In genomic region chr1:42753070-42753469, GRCh38 we compare ENCODE assay signal across 22 cellular contexts. TPM values are rescaled to one million over a fixed set of nuclear protein-coding genes. Genes with fewer than 3 reads are reported as not detected.
DNase-seq lines count a peak whose midpoint lies in the region; ATAC-seq and TF ChIP-seq lines count a peak whose summit lies in the region.
"Had no signal": no experiment of that assay in that cellular context is flagged by ENCODE, and none has a peak within 500 bp of the region (broad histone marks: within the 10 kb centered on the region; RNA-seq: fewer than 3 reads in every experiment).

No MANE protein-coding gene starts in this region.

- in situ Hi-C loops in brain microvascular endothelial cell (cut with HindIII; ENCODE audit: low pct_ligation_motif_present, low sequenced_read_pairs) = no loop called here

- H3K27ac ChIP-seq in AG04450 (ENCODE audit: low read depth, low read length) (peak overlapping the region; percentile 53), brain microvascular endothelial cell (peak overlapping the region; percentile 40)
- H3K27ac ChIP-seq: gastroesophageal sphincter, uterus had no signal

- H3K4me3 Mint-ChIP-seq in HFFc6 = no peak overlapping the region
- H3K4me3 Mint-ChIP-seq in activated CD4-positive, alpha-beta memory T cell treated with anti-CD3 and anti-CD28 coated beads for 36 hours = no peak overlapping the region
- H3K4me3 Mint-ChIP-seq: CD8-positive, alpha-beta T cell; mesothelial cell of epicardium; nephron had no signal

- POLR2A ChIA-PET in AG04450 (lab: Yijun Ruan, JAX) = interaction anchor here (1.0 kb wide), 1 partner anchor 13 kb away, joined by 4 read pairs; no protein-coding TSS in a partner anchor
- POLR2A ChIA-PET in activated CD4-positive, alpha-beta memory T cell treated with anti-CD3 and anti-CD28 coated beads for 36 hours (lab: Charles Lee) = no interaction called here

- H3K27ac Mint-ChIP-seq in HFFc6 = peak overlapping the region; percentile 78
- no peak overlapping the region for H3K27ac Mint-ChIP-seq in activated CD4-positive, alpha-beta memory T cell treated with anti-CD3 and anti-CD28 coated beads for 36 hours
- H3K27ac Mint-ChIP-seq: CD8-positive, alpha-beta T cell; mesothelial cell of epicardium; nephron had no signal

- H3K9me3 ChIP-seq in AG04450 (ENCODE audit: control insufficient read depth, insufficient read depth, low read length) = no peaks in the 10 kb centered on the region
- H3K9me3 ChIP-seq: gastroesophageal sphincter, uterus had no signal

- H3K9me3 Mint-ChIP-seq in HFFc6 = no peaks in the 10 kb centered on the region
- no peaks in the 10 kb centered on the region for H3K9me3 Mint-ChIP-seq in activated CD4-positive, alpha-beta memory T cell treated with anti-CD3 and anti-CD28 coated beads for 36 hours

- H3K36me3 Mint-ChIP-seq in HFFc6 (ENCODE audit: low read depth) = peaks cover 69% of the 10 kb centered on the region
- peaks cover 61% of the 10 kb centered on the region for H3K36me3 Mint-ChIP-seq in activated CD4-positive, alpha-beta memory T cell treated with anti-CD3 and anti-CD28 coated beads for 36 hours

- H3K4me3 ChIP-seq in AG04450 (ENCODE audit: low read depth, low read length) (no peak overlapping the region), brain microvascular endothelial cell (ENCODE audit: low read depth, low read length) (no peak overlapping the region)
- H3K4me3 ChIP-seq: gastroesophageal sphincter, uterus had no signal

- DNase-seq in AG04450 (ENCODE audit: low read depth, low spot score) = no peak
- DNase-seq in HFFc6 = peak; percentile 42
- no peak for DNase-seq in brain microvascular endothelial cell
- DNase-seq in hepatic stellate cell (ENCODE audit: low spot score) = peak; percentile 67
- no peak for DNase-seq in NCI-H1436 treated with DMSO at 0.1 percent for 48 hours (lab: John Stamatoyannopoulos, UW)
- DNase-seq in left ventricle myocardium superior = no peak
- DNase-seq in activated CD4-positive, alpha-beta memory T cell treated with anti-CD3 and anti-CD28 coated beads for 36 hours = no peak
- no peak for DNase-seq in NCI-H2081 treated with DMSO at 0.1 percent for 48 hours (lab: John Stamatoyannopoulos, UW)
- DNase-seq: ACHN; activated CD4-positive, alpha-beta T cell treated with anti-CD3 and anti-CD28 coated beads, Interleukin-2, amount 50 U/mL, for 1 hour; activated CD8-positive, alpha-beta memory T cell treated with anti-CD3 and anti-CD28 coated beads, Interleukin-2, amount 50 U/mL, for 48 hours; CD8-positive, alpha-beta T cell; DMS53; left colon; NCI-H524 treated with DMSO at 0.1 percent for 48 hours; posterior cingulate gyrus; stimulated activated CD4-positive, alpha-beta T cell treated with anti-CD3 and anti-CD28 coated beads, Interleukin-4, amount 100 ng/mL, for 24 hours; uterus had no signal

- intact Hi-C loops in left ventricle myocardium superior (cut with micrococcal nuclease) = no loop called here
- intact Hi-C loops in activated CD4-positive, alpha-beta memory T cell treated with anti-CD3 and anti-CD28 coated beads for 36 hours (cut with micrococcal nuclease) = no loop called here

- peaks cover 23% of the 10 kb centered on the region for H3K4me1 Mint-ChIP-seq in HFFc6 (ENCODE audit: low read depth)
- no peaks in the 10 kb centered on the region for H3K4me1 Mint-ChIP-seq in activated CD4-positive, alpha-beta memory T cell treated with anti-CD3 and anti-CD28 coated beads for 36 hours (ENCODE audit: low read depth)
- H3K4me1 Mint-ChIP-seq: mesothelial cell of epicardium had no signal

- no peak for TF ChIP-seq CTCF in AG04450 (IDR thresholded peaks at IDR 0.05; ENCODE audit: low read depth, low read length)
- TF ChIP-seq CTCF in HFFc6 (IDR thresholded peaks at IDR 0.05) = no peak
- TF ChIP-seq CTCF in brain microvascular endothelial cell (IDR thresholded peaks at IDR 0.05; ENCODE audit: low read depth, low read length, missing control alignments) = no peak

- CTCF ChIA-PET in AG04450 (lab: Charles Lee) = interaction anchor here (0.6 to 1.3 kb wide), 6 partner anchors 10 to 580 kb away, joined by 3 to 8 read pairs (median 4); partner anchors contain the start of gene P3H1
- CTCF ChIA-PET in activated CD4-positive, alpha-beta memory T cell treated with anti-CD3 and anti-CD28 coated beads for 36 hours (lab: Charles Lee) = interaction anchor here (0.8 kb wide), 1 partner anchor 160 kb away, joined by 3 read pairs; no protein-coding TSS in a partner anchor

- H3K27me3 ChIP-seq in AG04450 (ENCODE audit: control insufficient read depth, insufficient read depth, low read length) (no peaks in the 10 kb centered on the region), brain microvascular endothelial cell (replicated peaks) (no peaks in the 10 kb centered on the region)
- H3K27me3 ChIP-seq: gastroesophageal sphincter, uterus had no signal

- peaks cover 84% of the 10 kb centered on the region for H3K36me3 ChIP-seq in brain microvascular endothelial cell (replicated peaks)
- H3K36me3 ChIP-seq: uterus had no signal

- no peak for ATAC-seq in left ventricle myocardium superior
- ATAC-seq: CD8-positive, alpha-beta T cell; gastroesophageal sphincter; HCT116; left colon had no signal

- H3K27me3 Mint-ChIP-seq in HFFc6 (ENCODE audit: insufficient read depth) = peaks cover 2% of the 10 kb centered on the region; the same call in 1 of the 2 replicates
- H3K27me3 Mint-ChIP-seq in activated CD4-positive, alpha-beta memory T cell treated with anti-CD3 and anti-CD28 coated beads for 36 hours = no peaks in the 10 kb centered on the region

RNA-seq across cellular contexts. Expression of gene CLDN19, which starts 13.0 kb away (rescaled TPM):
- polyA plus RNA-seq in AG04450 (2011; rRNA removed) = not detected in 2 replicates
- polyA minus RNA-seq in AG04450 (2011; rRNA and poly(A)+ RNA removed) = not detected in 2 replicates
- not detected for total RNA-seq in HFFc6 (2021; fragmentation: NEBNext Ultra II Directional; extraction: Animal tissue kit (Norgen Biotek cat#: 25700))
- total RNA-seq in left ventricle myocardium superior = not detected
- total RNA-seq in activated CD4-positive, alpha-beta memory T cell treated with anti-CD3 and anti-CD28 coated beads for 36 hours = not detected
- total RNA-seq: CD8-positive, alpha-beta T cell; left colon had no signal

RNA-seq across cellular contexts. Expression of gene P3H1, which starts 13.8 kb away (rescaled TPM):
- polyA plus RNA-seq in AG04450 (2011; rRNA removed) = 156 and 188 TPM in 2 replicates
- 171 and 210 TPM in 2 replicates for polyA minus RNA-seq in AG04450 (2011; rRNA and poly(A)+ RNA removed)
- total RNA-seq in HFFc6 (2021; fragmentation: NEBNext Ultra II Directional; extraction: Animal tissue kit (Norgen Biotek cat#: 25700)) = 100 to 1,000 TPM; 115 to 169 (median 126) TPM
- 6.2 TPM for total RNA-seq in left ventricle myocardium superior
- 10 to 100 TPM; 32.0 to 34.8 TPM for total RNA-seq in activated CD4-positive, alpha-beta memory T cell treated with anti-CD3 and anti-CD28 coated beads for 36 hours

RNA-seq across cellular contexts. Expression of gene C1orf50, which starts 14.0 kb away (rescaled TPM):
- polyA plus RNA-seq in AG04450 (2011; rRNA removed) = 5.4 and 6.4 TPM in 2 replicates
- 1.1 and 1.8 TPM in 2 replicates for polyA minus RNA-seq in AG04450 (2011; rRNA and poly(A)+ RNA removed)
- 1 to 10 TPM; 4.9 to 8.8 (median 6.0) TPM for total RNA-seq in HFFc6 (2021; fragmentation: NEBNext Ultra II Directional; extraction: Animal tissue kit (Norgen Biotek cat#: 25700))
- total RNA-seq in left ventricle myocardium superior = 10.4 TPM
- total RNA-seq in activated CD4-positive, alpha-beta memory T cell treated with anti-CD3 and anti-CD28 coated beads for 36 hours = 1 to 10 TPM; 5.6 to 7.6 TPM

RNA-seq across cellular contexts. Expression of gene TMEM269, which starts 31.7 kb away (rescaled TPM):
- 0.04 TPM in 1 of 2 replicates, not detected in the other for polyA plus RNA-seq in AG04450 (2011; rRNA removed)
- not detected in 2 replicates for polyA minus RNA-seq in AG04450 (2011; rRNA and poly(A)+ RNA removed)
- total RNA-seq in HFFc6 (2021; fragmentation: NEBNext Ultra II Directional; extraction: Animal tissue kit (Norgen Biotek cat#: 25700)) = not detected
- total RNA-seq in left ventricle myocardium superior = not detected
- total RNA-seq in activated CD4-positive, alpha-beta memory T cell treated with anti-CD3 and anti-CD28 coated beads for 36 hours = under 1 TPM; 0.15 to 0.33 TPM

Comparison
In these comparisons a context has a peak if more than half of its experiments do, and no peak if none do; other contexts are left out.
1. DNase-seq: peak in HFFc6 (single experiment) and hepatic stellate cell (single experiment); none in AG04450 (single experiment), brain microvascular endothelial cell (single experiment), NCI-H1436 treated with DMSO at 0.1 percent for 48 hours (single experiment), left ventricle myocardium superior (single experiment), activated CD4-positive, alpha-beta memory T cell treated with anti-CD3 and anti-CD28 coated beads for 36 hours (single experiment) and NCI-H2081 treated with DMSO at 0.1 percent for 48 hours (single experiment).